12 cellular contexts compared by ENCODE assay signal in the genomic region with DNA sequence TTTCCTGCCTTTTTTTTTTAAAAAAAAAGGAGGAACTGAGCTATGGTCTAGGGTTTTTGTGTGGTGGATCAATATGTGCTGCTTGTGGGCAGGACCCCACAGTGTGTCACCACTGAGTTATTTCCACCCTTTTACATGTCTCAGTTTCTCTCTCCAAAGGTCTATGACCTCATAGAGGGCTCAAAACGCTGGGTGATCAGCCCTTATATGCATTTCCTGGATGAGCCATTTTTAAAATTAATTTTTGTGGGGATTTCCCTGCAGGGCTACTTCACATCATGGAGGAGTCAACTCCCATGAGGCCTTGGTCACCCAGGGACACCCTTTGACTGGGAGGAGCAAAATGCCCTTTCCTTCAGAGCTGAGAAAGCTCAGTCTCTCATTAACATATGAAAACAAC. TPM values are rescaled to one million over a fixed set of nuclear protein-coding genes. Genes with fewer than 3 reads are reported as not detected.
DNase-seq lines count a peak whose midpoint lies in the region; ATAC-seq, FAIRE-seq and TF ChIP-seq lines count a peak whose summit lies in the region.
"Had no signal": no experiment of that assay in that cellular context is flagged by ENCODE, and none has a peak within 500 bp of the region (broad histone marks: within the 10 kb centered on the region; RNA-seq: fewer than 3 reads in every experiment).

No MANE protein-coding gene starts in this region.

- no peak overlapping the region for H3K4me3 ChIP-seq in epithelial cell of esophagus (ENCODE audit: low read length)

- peak; percentile 86 for FAIRE-seq in GM18507 (lab: Jason Lieb, UNC)

- no peak for TF ChIP-seq CTCF in epithelial cell of esophagus (IDR thresholded peaks at IDR 0.05; ENCODE audit: insufficient read depth, low read depth, low read length, missing control alignments)

- ATAC-seq in GM21447 (IDR thresholded peaks at IDR 0.05; ENCODE audit: unreplicated experiment) (peak; percentile 81), HG03442 (IDR thresholded peaks at IDR 0.05; ENCODE audit: unreplicated experiment) (peak; percentile 82)
- ATAC-seq: left cardiac atrium, T-helper 17 cell had no signal

- no peak for DNase-seq in GM18507 (ENCODE audit: extremely low spot score, insufficient read length, low read depth)
- peak; percentile 27 for DNase-seq in epithelial cell of esophagus (ENCODE audit: low read depth)
- no peak for DNase-seq in SHP77 (lab: John Stamatoyannopoulos, UW)
- DNase-seq in DMS53 (lab: John Stamatoyannopoulos, UW) = no peak
- no peak for DNase-seq in mesenteric fat pad (ENCODE audit: low spot score)
- DNase-seq in activated T-cell treated with anti-CD3 and anti-CD28 coated beads for 4 hours = no peak
- DNase-seq: left cardiac atrium, NCI-H146, T-helper 17 cell had no signal

RNA-seq across cellular contexts. Expression of a gene that starts 20.7 kb away (rescaled TPM):
- not detected for total RNA-seq in mesenteric fat pad
- total RNA-seq: chondrocyte, left cardiac atrium, T-helper 17 cell had no signal
